17 cellular contexts compared by ENCODE assay signal in genomic region chr1:2431503-2431902, GRCh38.
"Had no signal": no experiment of that assay in that cellular context is flagged by ENCODE, and none has a peak within 500 bp of the region (broad histone marks: within the 10 kb centered on the region; RNA-seq: fewer than 3 reads in every experiment).

No MANE protein-coding gene starts in this region.

- H3K4me3 ChIP-seq: dorsolateral prefrontal cortex, left lung, mucosa of descending colon, right atrium auricular region, transverse colon, vagina had no signal

- H3K27me3 ChIP-seq: right atrium auricular region, vagina had no signal

- H3K27ac ChIP-seq: left lung, right atrium auricular region, transverse colon, vagina had no signal

- DNase-seq: activated CD4-positive, alpha-beta T cell treated with anti-CD3 and anti-CD28 coated beads, Interleukin-2, amount 50 U/mL, for 1 hour; activated CD8-positive, alpha-beta memory T cell treated with anti-CD3 and anti-CD28 coated beads for 24 hours; activated naive CD4-positive, alpha-beta T cell; dorsolateral prefrontal cortex; hippocampal formation; kidney; left lung; mucosa of descending colon; naive thymus-derived CD4-positive, alpha-beta T cell; posterior cingulate gyrus; stimulated activated CD4-positive, alpha-beta T cell treated with anti-CD3 and anti-CD28 coated beads, Interleukin-4, amount 100 ng/mL, for 1 hour; stimulated activated naive CD4-positive, alpha-beta T cell treated with Interleukin-2 at 50 U/mL for 16 hours; T-helper 9 cell; transverse colon had no signal

- H3K9me3 ChIP-seq: right atrium auricular region, vagina had no signal

- H3K36me3 ChIP-seq: left lung, right atrium auricular region, transverse colon, vagina had no signal

- ATAC-seq: activated CD4-positive, CD25-positive, alpha-beta regulatory T cell treated with anti-CD3 and anti-CD28 coated beads, Interleukin-2, amount 50 U/mL, for 24 hours; left lung; mucosa of descending colon; naive thymus-derived CD4-positive, alpha-beta T cell had no signal

- H3K4me1 ChIP-seq: left lung, right atrium auricular region, transverse colon had no signal
